In the genomic region with DNA sequence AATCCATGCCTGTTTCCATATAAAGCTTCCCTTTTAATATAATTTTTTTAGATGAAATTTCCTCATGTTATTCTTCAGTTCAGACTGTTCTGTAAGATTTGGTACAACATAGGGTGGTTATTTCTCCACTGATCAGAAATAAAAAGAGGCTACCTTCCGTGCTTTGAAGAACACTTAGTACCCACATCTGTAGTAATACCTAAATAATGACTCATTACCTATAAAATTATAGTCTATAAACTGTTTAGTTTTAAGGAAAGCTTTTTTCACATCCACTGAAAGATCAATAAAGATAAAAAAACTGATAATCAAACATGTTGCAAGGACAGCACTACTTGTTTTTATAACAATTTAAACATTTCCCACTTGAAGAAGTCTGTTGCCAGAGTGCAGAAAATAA, we compare ENCODE assay signal across 29 cellular contexts. TPM values are rescaled to one million over a fixed set of nuclear protein-coding genes. Genes with fewer than 3 reads are reported as not detected.
"Had no signal": no experiment of that assay in that cellular context is flagged by ENCODE, and none has a peak within 500 bp of the region (broad histone marks: within the 10 kb centered on the region; RNA-seq: fewer than 3 reads in every experiment).

No MANE protein-coding gene starts in this region.

- H3K4me1 Mint-ChIP-seq: immature natural killer cell; nephron; neural crest cell; stimulated activated effector memory CD8-positive, alpha-beta T cell treated with anti-CD3 and anti-CD28 coated beads, Interleukin-12 subunit alpha, Interleukin-12 subunit beta, amount 100 ng/mL, for 72 hours had no signal

- H3K36me3 Mint-ChIP-seq: naive thymus-derived CD8-positive, alpha-beta T cell; stimulated activated effector memory CD8-positive, alpha-beta T cell treated with anti-CD3 and anti-CD28 coated beads, Interleukin-12 subunit alpha, Interleukin-12 subunit beta, amount 100 ng/mL, for 72 hours had no signal

- H3K27me3 ChIP-seq: tibial artery had no signal

- H3K9me3 ChIP-seq: left lung, lower lobe of right lung, pancreas, prostate gland, spleen, suprapubic skin, thoracic aorta, tibial artery, upper lobe of right lung had no signal

- H3K9me3 Mint-ChIP-seq: immature natural killer cell; naive thymus-derived CD8-positive, alpha-beta T cell; nephron; neural crest cell; stimulated activated effector memory CD8-positive, alpha-beta T cell treated with anti-CD3 and anti-CD28 coated beads, Interleukin-12 subunit alpha, Interleukin-12 subunit beta, amount 100 ng/mL, for 72 hours; stimulated activated naive CD8-positive, alpha-beta T cell treated with anti-CD3 and anti-CD28 coated beads, Interleukin-15, Interleukin-2, amounts not matched to agents 100 ng/mL and 50 ng/mL, for 24 hours had no signal

- H3K27ac Mint-ChIP-seq: immature natural killer cell; naive thymus-derived CD8-positive, alpha-beta T cell; nephron; stimulated activated effector memory CD8-positive, alpha-beta T cell treated with anti-CD3 and anti-CD28 coated beads, Interleukin-12 subunit alpha, Interleukin-12 subunit beta, amount 100 ng/mL, for 72 hours; stimulated activated naive CD8-positive, alpha-beta T cell treated with anti-CD3 and anti-CD28 coated beads, Interleukin-15, Interleukin-2, amounts not matched to agents 100 ng/mL and 50 ng/mL, for 24 hours had no signal

- H3K4me1 ChIP-seq: left lung, lower lobe of right lung, pancreas, prostate gland, spleen, suprapubic skin, tibial artery, upper lobe of right lung had no signal

- DNase-seq: hypothalamus; immature natural killer cell; kidney; left colon; left lung; lower lobe of right lung; mammary epithelial cell; mesenchymal stem cell; naive thymus-derived CD8-positive, alpha-beta T cell; nucleus accumbens; pancreas; posterior cingulate gyrus; retina; right cardiac atrium; spleen; stimulated activated CD4-positive, alpha-beta T cell treated with anti-CD3 and anti-CD28 coated beads, Interleukin-4, amount 100 ng/mL, for 24 hours; stimulated activated naive CD4-positive, alpha-beta T cell; tibial artery; trophoblast cell; upper lobe of right lung had no signal

- ATAC-seq: left colon; left lung; lower lobe of right lung; naive thymus-derived CD8-positive, alpha-beta T cell; pancreas; right cardiac atrium; sciatic nerve; stimulated activated effector memory CD8-positive, alpha-beta T cell treated with anti-CD3 and anti-CD28 coated beads, Interleukin-12 subunit alpha, Interleukin-12 subunit beta, amount 100 ng/mL, for 72 hours; upper lobe of right lung had no signal

- H3K36me3 ChIP-seq: left lung, lower lobe of right lung, pancreas, prostate gland, spleen, suprapubic skin, thoracic aorta, tibial artery, upper lobe of right lung had no signal

- H3K4me3 Mint-ChIP-seq: immature natural killer cell; naive thymus-derived CD8-positive, alpha-beta T cell; nephron; neural crest cell; stimulated activated effector memory CD8-positive, alpha-beta T cell treated with anti-CD3 and anti-CD28 coated beads, Interleukin-12 subunit alpha, Interleukin-12 subunit beta, amount 100 ng/mL, for 72 hours; stimulated activated naive CD8-positive, alpha-beta T cell treated with anti-CD3 and anti-CD28 coated beads, Interleukin-15, Interleukin-2, amounts not matched to agents 100 ng/mL and 50 ng/mL, for 24 hours had no signal

- H3K27ac ChIP-seq: left lung, lower lobe of right lung, pancreas, prostate gland, skin epidermis, spleen, suprapubic skin, thoracic aorta, tibial artery, upper lobe of right lung had no signal

- H3K4me3 ChIP-seq: left lung, lower lobe of right lung, pancreas, prostate gland, skin epidermis, spleen, suprapubic skin, thoracic aorta, tibial artery, upper lobe of right lung had no signal

RNA-seq across cellular contexts. Expression of gene TRPC3, which starts 23.9 kb away (rescaled TPM):
- total RNA-seq: naive thymus-derived CD8-positive, alpha-beta T cell had no signal
- polyA plus RNA-seq: mammary epithelial cell had no signal
